21 cellular contexts compared by ENCODE assay signal in genomic region chr2:144472911-144473310, GRCh38.
"Had no signal": no experiment of that assay in that cellular context is flagged by ENCODE, and none has a peak within 500 bp of the region (broad histone marks: within the 10 kb centered on the region; RNA-seq: fewer than 3 reads in every experiment).

No MANE protein-coding gene starts in this region.

- H3K9me3 ChIP-seq: body of pancreas, esophagus muscularis mucosa, gastrocnemius medialis, tibial nerve had no signal

- H3K27ac ChIP-seq: body of pancreas, esophagus muscularis mucosa, gastrocnemius medialis had no signal

- H3K27me3 Mint-ChIP-seq: activated naive CD8-positive, alpha-beta T cell treated with anti-CD3 and anti-CD28 coated beads, Interleukin-2, amount 50 U/mL, for 24 hours; effector memory CD8-positive, alpha-beta T cell had no signal

- H3K27ac Mint-ChIP-seq: activated CD8-positive, alpha-beta T cell treated with anti-CD3 and anti-CD28 coated beads, Interleukin-2, amount 10 ng/mL, durations not matched to agents 7 days and 5 days; activated naive CD8-positive, alpha-beta T cell treated with anti-CD3 and anti-CD28 coated beads, Interleukin-2, amount 50 U/mL, for 24 hours; activated T-helper 1 cell treated with anti-CD3 and anti-CD28 coated beads, Interleukin-12 subunit alpha, Interleukin-12 subunit beta, Interleukin-2, Interleukin-4 antibody, amounts not matched to agents 30 ng/mL and 10 ng/mL and 1 ng/mL, durations not matched to agents 14 hours and 24 hours and 36 hours; effector memory CD8-positive, alpha-beta T cell; nephron progenitor cell; T-cell had no signal

- DNase-seq: activated CD4-positive, alpha-beta T cell treated with anti-CD3 and anti-CD28 coated beads for 1 hour; activated CD4-positive, alpha-beta T cell treated with anti-CD3 and anti-CD28 coated beads, Interleukin-2, amount 50 U/mL, for 1 hour; activated CD8-positive, alpha-beta T cell treated with anti-CD3 and anti-CD28 coated beads, Interleukin-2, amount 10 ng/mL, durations not matched to agents 7 days and 5 days; activated gamma-delta T cell; activated naive CD4-positive, alpha-beta T cell treated with anti-CD3 and anti-CD28 coated beads, Interleukin-2, amount 50 U/mL, for 16 hours; activated naive CD8-positive, alpha-beta T cell treated with anti-CD3 and anti-CD28 coated beads, Interleukin-2, amount 50 U/mL, for 24 hours; anterior cingulate cortex; body of pancreas; effector memory CD8-positive, alpha-beta T cell; gastrocnemius medialis; hypothalamus; nephron progenitor cell; nucleus accumbens; stimulated activated CD4-positive, alpha-beta T cell treated with anti-CD3 and anti-CD28 coated beads, Interleukin-4, amount 100 ng/mL, for 1 hour; stimulated activated naive CD4-positive, alpha-beta T cell treated with Interleukin-2 at 50 U/mL for 16 hours; T-cell; T-helper 9 cell had no signal

- H3K4me3 Mint-ChIP-seq: activated CD8-positive, alpha-beta T cell treated with anti-CD3 and anti-CD28 coated beads, Interleukin-2, amount 10 ng/mL, durations not matched to agents 7 days and 5 days; activated naive CD8-positive, alpha-beta T cell treated with anti-CD3 and anti-CD28 coated beads, Interleukin-2, amount 50 U/mL, for 24 hours; activated T-helper 1 cell treated with anti-CD3 and anti-CD28 coated beads, Interleukin-12 subunit alpha, Interleukin-12 subunit beta, Interleukin-2, Interleukin-4 antibody, amounts not matched to agents 30 ng/mL and 10 ng/mL and 1 ng/mL, durations not matched to agents 14 hours and 24 hours and 36 hours; effector memory CD8-positive, alpha-beta T cell; nephron progenitor cell; T-cell had no signal

- H3K36me3 Mint-ChIP-seq: T-cell had no signal

- H3K36me3 ChIP-seq: esophagus muscularis mucosa, gastrocnemius medialis, tibial nerve had no signal

- H3K4me3 ChIP-seq: body of pancreas, esophagus muscularis mucosa, gastrocnemius medialis, tibial nerve had no signal

- H3K27me3 ChIP-seq: body of pancreas, esophagus muscularis mucosa, gastrocnemius medialis, tibial nerve had no signal

- ATAC-seq: activated CD8-positive, alpha-beta T cell treated with anti-CD3 and anti-CD28 coated beads, Interleukin-2, amount 10 ng/mL, durations not matched to agents 7 days and 5 days; activated naive CD8-positive, alpha-beta T cell treated with anti-CD3 and anti-CD28 coated beads, Interleukin-2, amount 50 U/mL, for 24 hours; body of pancreas; effector memory CD8-positive, alpha-beta T cell; gastrocnemius medialis; sciatic nerve; T-cell had no signal
